In the genomic region with DNA sequence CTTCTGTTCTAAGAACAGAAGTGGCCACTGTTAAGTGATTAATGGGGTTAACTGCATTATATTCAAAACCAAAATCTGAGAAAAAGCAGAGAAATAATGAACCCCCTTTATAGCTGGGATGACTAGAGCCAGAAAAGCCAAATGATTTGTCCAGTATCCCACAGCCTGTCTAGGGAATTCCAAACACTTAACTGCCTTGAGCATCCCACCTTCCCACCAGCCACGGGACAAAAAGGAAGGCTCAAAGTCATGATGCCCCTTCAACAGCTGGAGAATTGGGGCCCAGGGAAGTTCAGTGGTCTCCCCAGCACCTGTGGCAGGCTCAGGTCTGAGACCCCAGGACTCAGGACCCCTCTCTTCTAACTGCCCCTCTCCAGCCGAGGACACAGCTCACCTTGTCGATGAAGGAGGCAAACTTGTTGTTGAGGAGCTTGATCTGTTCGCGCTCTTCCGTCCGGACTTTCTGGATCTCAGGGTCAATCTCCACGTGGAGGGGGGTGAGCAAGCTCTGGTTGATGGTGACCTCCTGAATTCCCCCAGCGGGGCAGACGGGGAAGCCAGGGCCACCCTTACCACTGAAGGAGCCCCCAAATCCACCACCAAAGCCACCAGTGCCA, we compare ENCODE assay signal across 25 cellular contexts. TPM values are rescaled to one million over a fixed set of nuclear protein-coding genes. Genes with fewer than 3 reads are reported as not detected.
DNase-seq lines count a peak whose midpoint lies in the region; ATAC-seq and TF ChIP-seq lines count a peak whose summit lies in the region.
"Had no signal": no experiment of that assay in that cellular context is flagged by ENCODE, and none has a peak within 500 bp of the region (broad histone marks: within the 10 kb centered on the region; RNA-seq: fewer than 3 reads in every experiment).

No MANE protein-coding gene starts in this region.

- H3K36me3 ChIP-seq in esophagus (ENCODE audit: control insufficient read depth in 2 of 2, insufficient read depth in 2 of 2, low read length in 1 of 2): peaks cover 0 to 3% of the 10 kb centered on the region in 2 donors
- H3K36me3 ChIP-seq in upper lobe of right lung: no peaks in the 10 kb centered on the region
- H3K36me3 ChIP-seq: BE2C; BLaER1 treated with 17β-estradiol and CSF1 and Interleukin-3, amounts not matched to agents 10 nM and 100 nM had no signal

- DNase-seq in posterior vena cava (ENCODE audit: low spot score) (peak; percentile 62), upper lobe of right lung (peak; percentile 44)
- DNase-seq in activated naive CD4-positive, alpha-beta T cell treated with anti-CD3 and anti-CD28 coated beads, Interleukin-2, amount 10 ng/mL, durations not matched to agents 7 days and 5 days: no peak
- no peak for DNase-seq in activated CD4-positive, alpha-beta T cell treated with anti-CD3 and anti-CD28 coated beads, Interleukin-2, amount 50 U/mL, for 4 hours
- DNase-seq: 8988T; ACHN; AML-193; BE2C; CD4-positive, alpha-beta T cell; CD8-positive, alpha-beta memory T cell; DMS 273 treated with DMSO at 0.1 percent for 48 hours; DMS79; EL; GDM1; H9 had no signal

- peak overlapping the region; percentile 28 to 87 for H3K27ac ChIP-seq in esophagus (ENCODE audit: low read depth in 2 of 2, low read length in 1 of 2)
- no peak overlapping the region for H3K27ac ChIP-seq in upper lobe of right lung
- H3K27ac ChIP-seq: BLaER1 treated with 17β-estradiol and CSF1 and Interleukin-3, amounts not matched to agents 10 nM and 100 nM had no signal

- ATAC-seq in upper lobe of right lung: no peak
- no peak for ATAC-seq in GM21515 (IDR thresholded peaks at IDR 0.05; ENCODE audit: unreplicated experiment)
- ATAC-seq: GM12878, GM23338, HCT116 had no signal

- no peak for TF ChIP-seq EP300 in Ishikawa (IDR thresholded peaks at IDR 0.05; ENCODE audit: borderline replicate concordance)

- TF ChIP-seq CTCF in upper lobe of right lung (IDR thresholded peaks at IDR 0.05): no peak

- no peak overlapping the region for H3K4me3 Mint-ChIP-seq in activated naive CD4-positive, alpha-beta T cell treated with anti-CD3 and anti-CD28 coated beads, Interleukin-2, amount 10 ng/mL, durations not matched to agents 7 days and 5 days
- H3K4me3 Mint-ChIP-seq: CD14-positive monocyte; CD4-positive, alpha-beta T cell; CD8-positive, alpha-beta memory T cell; GM23338; H9 had no signal

- peak overlapping the region; percentile 50 to 55 for H3K4me3 ChIP-seq in esophagus (ENCODE audit: low read depth in 1 of 2, low read length in 2 of 2)
- H3K4me3 ChIP-seq in upper lobe of right lung: no peak overlapping the region
- H3K4me3 ChIP-seq: A549; BLaER1 treated with 17β-estradiol and CSF1 and Interleukin-3, amounts not matched to agents 10 nM and 100 nM; GM12878; GM23338 had no signal

- peaks cover 0 to 4% of the 10 kb centered on the region in 2 donors for H3K4me1 ChIP-seq in esophagus (ENCODE audit: control insufficient read depth in 2 of 2, insufficient read depth in 2 of 2, low read length in 1 of 2)
- H3K4me1 ChIP-seq in upper lobe of right lung: peaks cover 15% of the 10 kb centered on the region
- H3K4me1 ChIP-seq: BE2C had no signal

- no peak overlapping the region for H3K27ac Mint-ChIP-seq in activated naive CD4-positive, alpha-beta T cell treated with anti-CD3 and anti-CD28 coated beads, Interleukin-2, amount 10 ng/mL, durations not matched to agents 7 days and 5 days
- H3K27ac Mint-ChIP-seq: CD14-positive monocyte; CD4-positive, alpha-beta T cell; GM23338; H9 had no signal

- intact Hi-C loops in posterior vena cava (cut with DNase I) (no loop called here), upper lobe of right lung (cut with DNase I) (no loop called here)

- no peak for TF ChIP-seq RAD21 in Ishikawa (IDR thresholded peaks at IDR 0.05; ENCODE audit: low read depth)

- 87 to 90% methylated on average over 10 of the region's 10 CpGs for WGBS in esophagus, 2 donors

- H3K4me1 Mint-ChIP-seq in activated naive CD4-positive, alpha-beta T cell treated with anti-CD3 and anti-CD28 coated beads, Interleukin-2, amount 10 ng/mL, durations not matched to agents 7 days and 5 days: peaks cover 9% of the 10 kb centered on the region
- H3K4me1 Mint-ChIP-seq: CD14-positive monocyte, GM23338 had no signal

- H3K9me3 ChIP-seq in esophagus (ENCODE audit: control insufficient read depth in 2 of 2, insufficient read depth in 1 of 2, low read depth in 1 of 2, low read length in 1 of 2): no peaks in the 10 kb centered on the region
- no peaks in the 10 kb centered on the region for H3K9me3 ChIP-seq in upper lobe of right lung
- H3K9me3 ChIP-seq: A549; BE2C; BLaER1 treated with 17β-estradiol and CSF1 and Interleukin-3, amounts not matched to agents 10 nM and 100 nM had no signal

- H3K36me3 Mint-ChIP-seq in activated naive CD4-positive, alpha-beta T cell treated with anti-CD3 and anti-CD28 coated beads, Interleukin-2, amount 10 ng/mL, durations not matched to agents 7 days and 5 days: no peaks in the 10 kb centered on the region
- H3K36me3 Mint-ChIP-seq: CD14-positive monocyte; CD8-positive, alpha-beta memory T cell had no signal

- CTCF ChIA-PET in activated naive CD4-positive, alpha-beta T cell treated with anti-CD3 and anti-CD28 coated beads, Interleukin-2, amount 10 ng/mL, durations not matched to agents 7 days and 5 days (lab: Charles Lee): no interaction called here

- no peaks in the 10 kb centered on the region for H3K9me3 Mint-ChIP-seq in activated naive CD4-positive, alpha-beta T cell treated with anti-CD3 and anti-CD28 coated beads, Interleukin-2, amount 10 ng/mL, durations not matched to agents 7 days and 5 days
- H3K9me3 Mint-ChIP-seq: CD4-positive, alpha-beta T cell; CD8-positive, alpha-beta memory T cell; GM23338; H9 had no signal

- H3K27me3 ChIP-seq in esophagus (ENCODE audit: control insufficient read depth in 1 of 2, insufficient read depth in 2 of 2, low read length in 2 of 2) (no peaks in the 10 kb centered on the region), upper lobe of right lung (peaks cover 16% of the 10 kb centered on the region)
- H3K27me3 ChIP-seq: BLaER1 treated with 17β-estradiol and CSF1 and Interleukin-3, amounts not matched to agents 10 nM and 100 nM had no signal

- H3K27me3 Mint-ChIP-seq in activated naive CD4-positive, alpha-beta T cell treated with anti-CD3 and anti-CD28 coated beads, Interleukin-2, amount 10 ng/mL, durations not matched to agents 7 days and 5 days: peaks cover 8% of the 10 kb centered on the region
- H3K27me3 Mint-ChIP-seq: CD4-positive, alpha-beta T cell had no signal

TF ChIP-seq in Ishikawa, 13 proteins besides CTCF, POLR2A, EP300 and RAD21:
- TF ChIP-seq ZBTB7A (IDR thresholded peaks at IDR 0.05; ENCODE audit: low read depth) (0 out of 2 replicates have a peak, but pooled peaks have one; percentile 37), TAF1 (IDR thresholded peaks at IDR 0.05; ENCODE audit: low read depth) (no peak)

RNA-seq across cellular contexts. Expression of gene KRT4, which starts 0.6 kb away (rescaled TPM):
- polyA plus RNA-seq in esophagus: over 10,000 TPM in 1 of 2 donors, 1,000 to 10,000 TPM in 1; 8,130 to 17,509 TPM
- not detected for total RNA-seq in posterior vena cava
- 6.8 TPM for total RNA-seq in upper lobe of right lung
- total RNA-seq: CD4-positive, alpha-beta T cell; CD8-positive, alpha-beta memory T cell; GM12878; GM23338; H4; H9 had no signal
- polyA plus RNA-seq: CD14-positive monocyte; CD8-positive, alpha-beta memory T cell; GM12878; GM23338 had no signal

RNA-seq across cellular contexts. Expression of gene KRT3, which starts 17.4 kb away (rescaled TPM):
- polyA plus RNA-seq in esophagus: 1 to 10 TPM; 1.9 to 2.4 TPM
- total RNA-seq in posterior vena cava: not detected
- not detected for total RNA-seq in upper lobe of right lung
- total RNA-seq: CD4-positive, alpha-beta T cell; CD8-positive, alpha-beta memory T cell; GM12878; GM23338; H4; H9 had no signal
- polyA plus RNA-seq: CD14-positive monocyte; CD8-positive, alpha-beta memory T cell; GM12878; GM23338 had no signal

RNA-seq across cellular contexts. Expression of gene KRT79, which starts 20.8 kb away (rescaled TPM):
- polyA plus RNA-seq in esophagus: 1 to 10 TPM in 1 of 2 donors, under 1 TPM in 1; 0.75 to 1.8 TPM
- not detected for total RNA-seq in posterior vena cava
- 5.4 TPM for total RNA-seq in upper lobe of right lung
- total RNA-seq: CD4-positive, alpha-beta T cell; CD8-positive, alpha-beta memory T cell; GM12878; H4; H9 had no signal
- polyA plus RNA-seq: CD14-positive monocyte; CD8-positive, alpha-beta memory T cell; GM23338 had no signal

RNA-seq across cellular contexts. Expression of gene KRT78, which starts 35.5 kb away (rescaled TPM):
- polyA plus RNA-seq in esophagus: 1,000 to 10,000 TPM in 1 of 2 donors, 100 to 1,000 TPM in 1; 633 to 1,998 TPM
- total RNA-seq in posterior vena cava: not detected
- total RNA-seq in upper lobe of right lung: not detected
- total RNA-seq: CD4-positive, alpha-beta T cell; CD8-positive, alpha-beta memory T cell; GM12878; GM23338; H4; H9 had no signal
- polyA plus RNA-seq: CD14-positive monocyte; CD8-positive, alpha-beta memory T cell; GM23338 had no signal

RNA-seq across cellular contexts. Expression of gene KRT76, which starts 36.2 kb away (rescaled TPM):
- polyA plus RNA-seq in esophagus: under 1 TPM in 1 of 2 donors, not detected in 1; 0.05 TPM
- not detected for total RNA-seq in posterior vena cava
- not detected for total RNA-seq in upper lobe of right lung
- total RNA-seq: CD4-positive, alpha-beta T cell; CD8-positive, alpha-beta memory T cell; GM12878; GM23338; H4; H9 had no signal
- polyA plus RNA-seq: A549; CD14-positive monocyte; CD8-positive, alpha-beta memory T cell; GM12878; GM23338 had no signal

Comparison
In these comparisons a context has a peak if more than half of its experiments do, and no peak if none do; other contexts are left out.
1. DNase-seq: peak in posterior vena cava (single experiment) and upper lobe of right lung (single experiment); none in activated naive CD4-positive, alpha-beta T cell treated with anti-CD3 and anti-CD28 coated beads, Interleukin-2, amount 10 ng/mL, durations not matched to agents 7 days and 5 days (single experiment) and activated CD4-positive, alpha-beta T cell treated with anti-CD3 and anti-CD28 coated beads, Interleukin-2, amount 50 U/mL, for 4 hours (0 of 2).